ENCODE assay signal across 24 cellular contexts in genomic region chr9:79482078-79482477, GRCh38.
"Had no signal": no experiment of that assay in that cellular context is flagged by ENCODE, and none has a peak within 500 bp of the region (broad histone marks: within the 10 kb centered on the region; RNA-seq: fewer than 3 reads in every experiment).

No MANE protein-coding gene starts in this region.

- H3K9me3 Mint-ChIP-seq: activated CD4-positive, alpha-beta memory T cell treated with anti-CD3 and anti-CD28 coated beads for 36 hours; activated T-cell treated with anti-CD3 and anti-CD28 coated beads, Interleukin-2, amount 50 U/mL, for 24 hours; immature natural killer cell; naive thymus-derived CD8-positive, alpha-beta T cell; neural crest cell; stimulated activated effector memory CD8-positive, alpha-beta T cell treated with anti-CD3 and anti-CD28 coated beads, Interleukin-12 subunit alpha, Interleukin-12 subunit beta, amount 100 ng/mL, for 72 hours; stimulated activated naive CD8-positive, alpha-beta T cell treated with anti-CD3 and anti-CD28 coated beads, Interleukin-15, Interleukin-2, amounts not matched to agents 100 ng/mL and 50 ng/mL, for 24 hours; T-helper 2 cell treated with Interferon-gamma antibody and Interleukin-4, amounts not matched to agents 5 μg/mL and 100 μg/mL, for 36 hours had no signal

- H3K27me3 Mint-ChIP-seq: activated T-cell treated with anti-CD3 and anti-CD28 coated beads, Interleukin-2, amount 50 U/mL, for 24 hours; stimulated activated naive CD8-positive, alpha-beta T cell treated with anti-CD3 and anti-CD28 coated beads, Interleukin-15, Interleukin-2, amounts not matched to agents 100 ng/mL and 50 ng/mL, for 24 hours had no signal

- H3K27ac ChIP-seq: coronary artery, foreskin keratinocyte, heart left ventricle, right atrium auricular region, spleen, thoracic aorta had no signal

- H3K9me3 ChIP-seq: heart left ventricle, right atrium auricular region, spleen, thoracic aorta had no signal

- H3K27ac Mint-ChIP-seq: activated CD4-positive, alpha-beta memory T cell treated with anti-CD3 and anti-CD28 coated beads for 36 hours; activated T-cell treated with anti-CD3 and anti-CD28 coated beads, Interleukin-2, amount 50 U/mL, for 24 hours; immature natural killer cell; stimulated activated effector memory CD8-positive, alpha-beta T cell treated with anti-CD3 and anti-CD28 coated beads, Interleukin-12 subunit alpha, Interleukin-12 subunit beta, amount 100 ng/mL, for 72 hours; stimulated activated naive CD8-positive, alpha-beta T cell treated with anti-CD3 and anti-CD28 coated beads, Interleukin-15, Interleukin-2, amounts not matched to agents 100 ng/mL and 50 ng/mL, for 24 hours; T-helper 2 cell treated with Interferon-gamma antibody and Interleukin-4, amounts not matched to agents 5 μg/mL and 100 μg/mL, for 36 hours had no signal

- H3K4me3 Mint-ChIP-seq: activated CD4-positive, alpha-beta memory T cell treated with anti-CD3 and anti-CD28 coated beads for 36 hours; activated T-cell treated with anti-CD3 and anti-CD28 coated beads, Interleukin-2, amount 50 U/mL, for 24 hours; immature natural killer cell; naive thymus-derived CD8-positive, alpha-beta T cell; neural crest cell; stimulated activated effector memory CD8-positive, alpha-beta T cell treated with anti-CD3 and anti-CD28 coated beads, Interleukin-12 subunit alpha, Interleukin-12 subunit beta, amount 100 ng/mL, for 72 hours; stimulated activated naive CD8-positive, alpha-beta T cell treated with anti-CD3 and anti-CD28 coated beads, Interleukin-15, Interleukin-2, amounts not matched to agents 100 ng/mL and 50 ng/mL, for 24 hours; T-helper 2 cell treated with Interferon-gamma antibody and Interleukin-4, amounts not matched to agents 5 μg/mL and 100 μg/mL, for 36 hours had no signal

- H3K4me3 ChIP-seq: coronary artery, heart left ventricle, right atrium auricular region, spleen, thoracic aorta had no signal

- H3K27me3 ChIP-seq: foreskin keratinocyte, heart left ventricle, right atrium auricular region, spleen had no signal

- DNase-seq: activated CD4-positive, alpha-beta memory T cell treated with anti-CD3 and anti-CD28 coated beads for 36 hours; activated CD4-positive, alpha-beta T cell treated with anti-CD3 and anti-CD28 coated beads for 48 hours; activated CD8-positive, alpha-beta memory T cell treated with anti-CD3 and anti-CD28 coated beads, Interleukin-2, amount 50 U/mL, for 48 hours; activated gamma-delta T cell; activated naive CD4-positive, alpha-beta T cell treated with anti-CD3 and anti-CD28 coated beads, Interleukin-2, amount 50 U/mL, for 16 hours; activated T-cell treated with anti-CD3 and anti-CD28 coated beads, Interleukin-2, amount 50 U/mL, for 24 hours; amygdala; foreskin keratinocyte; heart left ventricle; hypothalamus; immature natural killer cell; midbrain; naive thymus-derived CD8-positive, alpha-beta T cell; spleen; stimulated activated CD4-positive, alpha-beta T cell treated with anti-CD3 and anti-CD28 coated beads, Interleukin-2, amount 100 ng/mL, for 48 hours; T-helper 1 cell; trophoblast cell had no signal

- H3K4me1 Mint-ChIP-seq: immature natural killer cell had no signal

- H3K36me3 Mint-ChIP-seq: activated CD4-positive, alpha-beta memory T cell treated with anti-CD3 and anti-CD28 coated beads for 36 hours; immature natural killer cell; naive thymus-derived CD8-positive, alpha-beta T cell; stimulated activated effector memory CD8-positive, alpha-beta T cell treated with anti-CD3 and anti-CD28 coated beads, Interleukin-12 subunit alpha, Interleukin-12 subunit beta, amount 100 ng/mL, for 72 hours had no signal

- H3K36me3 ChIP-seq: heart left ventricle, right atrium auricular region, spleen, thoracic aorta had no signal

- H3K4me1 ChIP-seq: heart left ventricle, right atrium auricular region, spleen had no signal
